In genomic region chr19:40249781-40250180, GRCh38 we compare ENCODE assay signal across 1 cellular context.
TF ChIP-seq lines count a peak whose summit lies in the region.

No MANE protein-coding gene starts in this region.

TF ChIP-seq in IMR-90, 13 proteins besides CTCF, POLR2A, EP300 and RAD21:
- TF ChIP-seq RCOR1 (IDR thresholded peaks at IDR 0.05; ENCODE audit: insufficient replicate concordance, low read length): no peak
- no peak for TF ChIP-seq NFE2L2 (IDR thresholded peaks at IDR 0.05; ENCODE audit: low read depth, low read length)
- TF ChIP-seq CHD1 (IDR thresholded peaks at IDR 0.05; ENCODE audit: low read depth, low read length): no peak
- no peak for TF ChIP-seq CEBPB (IDR thresholded peaks at IDR 0.05; ENCODE audit: low read depth, low read length)
- TF ChIP-seq MAFK (IDR thresholded peaks at IDR 0.05; ENCODE audit: low read depth, low read length): no peak
- TF ChIP-seq FOS (IDR thresholded peaks at IDR 0.05; ENCODE audit: low read depth, low read length): no peak
- TF ChIP-seq MXI1 (IDR thresholded peaks at IDR 0.05; ENCODE audit: borderline replicate concordance, low read depth, low read length): no peak
- TF ChIP-seq, protein P1, sequence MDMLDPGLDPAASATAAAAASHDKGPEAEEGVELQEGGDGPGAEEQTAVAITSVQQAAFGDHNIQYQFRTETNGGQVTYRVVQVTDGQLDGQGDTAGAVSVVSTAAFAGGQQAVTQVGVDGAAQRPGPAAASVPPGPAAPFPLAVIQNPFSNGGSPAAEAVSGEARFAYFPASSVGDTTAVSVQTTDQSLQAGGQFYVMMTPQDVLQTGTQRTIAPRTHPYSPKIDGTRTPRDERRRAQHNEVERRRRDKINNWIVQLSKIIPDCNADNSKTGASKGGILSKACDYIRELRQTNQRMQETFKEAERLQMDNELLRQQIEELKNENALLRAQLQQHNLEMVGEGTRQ (IDR thresholded peaks at IDR 0.05; ENCODE audit: low read depth, low read length): no peak
